27 cellular contexts compared by ENCODE assay signal in genomic region chr7:29099896-29100847, GRCh38. TPM values are rescaled to one million over a fixed set of nuclear protein-coding genes. Genes with fewer than 3 reads are reported as not detected.
A peak's percentile ranks its signal among the peaks of the same experiment; 100 is the strongest.
DNase-seq lines count a peak whose midpoint lies in the region; ATAC-seq, FAIRE-seq and TF ChIP-seq lines count a peak whose summit lies in the region.
"Had no signal": no experiment of that assay in that cellular context is flagged by ENCODE, and none has a peak within 500 bp of the region (broad histone marks: within the 10 kb centered on the region; RNA-seq: fewer than 3 reads in every experiment).

No MANE protein-coding gene starts in this region.

- DNase-seq in HuH-7 (ENCODE audit: low spot score) (peak; percentile 29), left kidney (ENCODE audit: low read depth, low spot score) (peak; percentile 54), progenitor cell of endocrine pancreas (ENCODE audit: low spot score, unreplicated experiment) (no peak), D721Med (ENCODE audit: insufficient read length, low spot score) (no peak), amygdala (lab: John Stamatoyannopoulos, UW) (no peak), GDM1 (lab: John Stamatoyannopoulos, UW) (no peak)
- DNase-seq: activated CD4-positive, alpha-beta memory T cell treated with anti-CD3 and anti-CD28 coated beads, Interleukin-2, amount 10 ng/mL, durations not matched to agents 7 days and 5 days; activated gamma-delta T cell treated with Interleukin-2 at 50 U/mL for 16 hours; activated T-cell treated with anti-CD3 and anti-CD28 coated beads for 4 hours; caudate nucleus; CD4-positive, CD25-positive, alpha-beta regulatory T cell; DMS53; dorsolateral prefrontal cortex; GOT3; hippocampal formation; midbrain; NCI-H2029; NCI-H510A treated with DMSO at 0.1 percent for 48 hours; NK-92 treated with Interleukin-12 subunit alpha and Interleukin-12 subunit beta, amount 100 ng/mL, for 24 hours; SK-N-SH had no signal

- H3K4me3 Mint-ChIP-seq in progenitor cell of endocrine pancreas (ENCODE audit: low read depth), result no peak overlapping the region
- H3K4me3 Mint-ChIP-seq: activated CD4-positive, alpha-beta memory T cell treated with anti-CD3 and anti-CD28 coated beads, Interleukin-2, amount 10 ng/mL, durations not matched to agents 7 days and 5 days; CD4-positive, CD25-positive, alpha-beta regulatory T cell had no signal

- H3K9me3 Mint-ChIP-seq in progenitor cell of endocrine pancreas (ENCODE audit: low read depth), result no peaks in the 10 kb centered on the region
- H3K9me3 Mint-ChIP-seq: activated CD4-positive, alpha-beta memory T cell treated with anti-CD3 and anti-CD28 coated beads, Interleukin-2, amount 10 ng/mL, durations not matched to agents 7 days and 5 days had no signal

- FAIRE-seq in D721Med (lab: Jason Lieb, UNC), result no peak
- FAIRE-seq: GM12891, GM19239, islet of Langerhans, RCC 7860 had no signal

- TF ChIP-seq CTCF in C4-2B (conservative IDR thresholded peaks at IDR 0.05), result no peak
- no peak for TF ChIP-seq CTCF in progenitor cell of endocrine pancreas (IDR thresholded peaks at IDR 0.05; ENCODE audit: unreplicated experiment)
- no peak for TF ChIP-seq CTCF in D721Med (IDR thresholded peaks at IDR 0.05; ENCODE audit: insufficient read depth, missing control alignments)

- H3K36me3 Mint-ChIP-seq in progenitor cell of endocrine pancreas (ENCODE audit: insufficient read depth), result no peaks in the 10 kb centered on the region
- H3K36me3 Mint-ChIP-seq: CD4-positive, CD25-positive, alpha-beta regulatory T cell had no signal

- peaks cover 6% of the 10 kb centered on the region for H3K4me1 Mint-ChIP-seq in progenitor cell of endocrine pancreas (ENCODE audit: low read depth)

- H3K27me3 Mint-ChIP-seq in progenitor cell of endocrine pancreas, result no peaks in the 10 kb centered on the region

- ATAC-seq in GM19455 (IDR thresholded peaks at IDR 0.05; ENCODE audit: unreplicated experiment), result no peak

- H3K27ac ChIP-seq in C4-2B, result peak overlapping the region; percentile 39
- H3K27ac ChIP-seq: dorsolateral prefrontal cortex, KMS-11 had no signal

- H3K27ac Mint-ChIP-seq in progenitor cell of endocrine pancreas, result peak overlapping the region; percentile 38
- H3K27ac Mint-ChIP-seq: activated CD4-positive, alpha-beta memory T cell treated with anti-CD3 and anti-CD28 coated beads, Interleukin-2, amount 10 ng/mL, durations not matched to agents 7 days and 5 days; CD4-positive, CD25-positive, alpha-beta regulatory T cell had no signal

RNA-seq across cellular contexts. Expression of gene CPVL, which starts 46.2 kb away (rescaled TPM):
- 22.1 and 23.1 TPM in 2 replicates for total RNA-seq in progenitor cell of endocrine pancreas

Comparison
In these comparisons a context has a peak if more than half of its experiments do, and no peak if none do; other contexts are left out.
1. DNase-seq: peak in HuH-7 (single experiment) and left kidney (single experiment); none in progenitor cell of endocrine pancreas (single experiment), D721Med (single experiment), amygdala (0 of 56) and GDM1 (single experiment).